8 cellular contexts compared by ENCODE assay signal in genomic region chr15:37880009-37880834, GRCh38. TPM values are rescaled to one million over a fixed set of nuclear protein-coding genes. Genes with fewer than 3 reads are reported as not detected.
A peak's percentile ranks its signal among the peaks of the same experiment; 100 is the strongest.
DNase-seq lines count a peak whose midpoint lies in the region; ATAC-seq and TF ChIP-seq lines count a peak whose summit lies in the region.

No MANE protein-coding gene starts in this region.

- CTCF ChIA-PET in WTC11 (lab: Charles Lee): interaction anchor here (0.6 to 2.0 kb wide), 22 partner anchors 12 to 1004 kb away, joined by 3 to 25 read pairs (median 4); no protein-coding TSS in a partner anchor

- no peak overlapping the region for H3K4me3 ChIP-seq in upper lobe of right lung

- no peaks in the 10 kb centered on the region for H3K27me3 Mint-ChIP-seq in WTC11 (ENCODE audit: low read depth)
- H3K27me3 Mint-ChIP-seq in activated T-helper 1 cell treated with anti-CD3 and anti-CD28 coated beads, Interleukin-12 subunit alpha, Interleukin-12 subunit beta, Interleukin-2, Interleukin-4 antibody, amounts not matched to agents 30 ng/mL and 10 ng/mL and 1 ng/mL, durations not matched to agents 14 hours and 24 hours and 36 hours (ENCODE audit: insufficient read depth): no peaks in the 10 kb centered on the region

- TF ChIP-seq CTCF in WTC11 (IDR thresholded peaks at IDR 0.05) (peak; percentile 61), upper lobe of right lung (IDR thresholded peaks at IDR 0.05) (peak; percentile 58)

- H3K4me1 Mint-ChIP-seq in WTC11: peaks cover 7% of the 10 kb centered on the region
- no peaks in the 10 kb centered on the region for H3K4me1 Mint-ChIP-seq in activated T-helper 1 cell treated with anti-CD3 and anti-CD28 coated beads, Interleukin-12 subunit alpha, Interleukin-12 subunit beta, Interleukin-2, Interleukin-4 antibody, amounts not matched to agents 30 ng/mL and 10 ng/mL and 1 ng/mL, durations not matched to agents 14 hours and 24 hours and 36 hours (ENCODE audit: low read depth)

- H3K27ac Mint-ChIP-seq in WTC11: peak overlapping the region; percentile 7; the same call in 1 of the 2 replicates
- H3K27ac Mint-ChIP-seq in activated T-helper 1 cell treated with anti-CD3 and anti-CD28 coated beads, Interleukin-12 subunit alpha, Interleukin-12 subunit beta, Interleukin-2, Interleukin-4 antibody, amounts not matched to agents 30 ng/mL and 10 ng/mL and 1 ng/mL, durations not matched to agents 14 hours and 24 hours and 36 hours: no peak overlapping the region

- H3K27me3 ChIP-seq in upper lobe of right lung: peaks cover 12% of the 10 kb centered on the region

- no peaks in the 10 kb centered on the region for H3K9me3 ChIP-seq in upper lobe of right lung

- POLR2A ChIA-PET in WTC11 (lab: Charles Lee): no interaction called here

- ATAC-seq in WTC11 (peak; percentile 85), upper lobe of right lung (peak; percentile 59)

- no peak overlapping the region for H3K27ac ChIP-seq in upper lobe of right lung

- H3K36me3 ChIP-seq in upper lobe of right lung: no peaks in the 10 kb centered on the region

- intact Hi-C loops in upper lobe of right lung (cut with DNase I): no loop called here
- intact Hi-C loops in activated T-helper 1 cell treated with anti-CD3 and anti-CD28 coated beads, Interleukin-12 subunit alpha, Interleukin-12 subunit beta, Interleukin-2, Interleukin-4 antibody, amounts not matched to agents 30 ng/mL and 10 ng/mL and 1 ng/mL, durations not matched to agents 14 hours and 24 hours and 36 hours (cut with micrococcal nuclease): no loop called here

- no peaks in the 10 kb centered on the region for H3K36me3 Mint-ChIP-seq in WTC11
- H3K36me3 Mint-ChIP-seq in activated T-helper 1 cell treated with anti-CD3 and anti-CD28 coated beads, Interleukin-12 subunit alpha, Interleukin-12 subunit beta, Interleukin-2, Interleukin-4 antibody, amounts not matched to agents 30 ng/mL and 10 ng/mL and 1 ng/mL, durations not matched to agents 14 hours and 24 hours and 36 hours (ENCODE audit: low read depth): no peaks in the 10 kb centered on the region

- H3K4me1 ChIP-seq in upper lobe of right lung: no peaks in the 10 kb centered on the region

- no peak overlapping the region for H3K4me3 Mint-ChIP-seq in WTC11
- no peak overlapping the region for H3K4me3 Mint-ChIP-seq in activated T-helper 1 cell treated with anti-CD3 and anti-CD28 coated beads, Interleukin-12 subunit alpha, Interleukin-12 subunit beta, Interleukin-2, Interleukin-4 antibody, amounts not matched to agents 30 ng/mL and 10 ng/mL and 1 ng/mL, durations not matched to agents 14 hours and 24 hours and 36 hours

- DNase-seq in stimulated activated CD4-positive, alpha-beta T cell treated with anti-CD3 and anti-CD28 coated beads, Interleukin-15, amount 100 ng/mL, for 24 hours: peak; percentile 1
- DNase-seq in stimulated activated CD4-positive, alpha-beta T cell treated with anti-CD3 and anti-CD28 coated beads, Interleukin-2, amount 100 ng/mL, for 48 hours: no peak
- DNase-seq in NCI-H128 (lab: John Stamatoyannopoulos, UW; ENCODE audit: unreplicated experiment) (peak; percentile 16), WTC11 (ENCODE audit: low spot score) (no peak), inferior parietal cortex (ENCODE audit: extremely low spot score) (peak; percentile 45), upper lobe of right lung (no peak), NCI-H2107 treated with DMSO at 0.1 percent for 48 hours (lab: John Stamatoyannopoulos, UW; ENCODE audit: unreplicated experiment) (no peak)
- DNase-seq in activated T-helper 1 cell treated with anti-CD3 and anti-CD28 coated beads, Interleukin-12 subunit alpha, Interleukin-12 subunit beta, Interleukin-2, Interleukin-4 antibody, amounts not matched to agents 30 ng/mL and 10 ng/mL and 1 ng/mL, durations not matched to agents 14 hours and 24 hours and 36 hours (ENCODE audit: low spot score): no peak

- H3K9me3 Mint-ChIP-seq in WTC11: no peaks in the 10 kb centered on the region
- no peaks in the 10 kb centered on the region for H3K9me3 Mint-ChIP-seq in activated T-helper 1 cell treated with anti-CD3 and anti-CD28 coated beads, Interleukin-12 subunit alpha, Interleukin-12 subunit beta, Interleukin-2, Interleukin-4 antibody, amounts not matched to agents 30 ng/mL and 10 ng/mL and 1 ng/mL, durations not matched to agents 14 hours and 24 hours and 36 hours

TF ChIP-seq in WTC11, 78 proteins besides CTCF, POLR2A, EP300 and RAD21:
- TF ChIP-seq NFYB (CRISPR knock-in tag; conservative IDR thresholded peaks at IDR 0.05; ENCODE audit: low read depth) (no peak), FOXJ3 (CRISPR knock-in tag; IDR thresholded peaks at IDR 0.05; ENCODE audit: borderline replicate concordance) (no peak), ATF2 (CRISPR knock-in tag; IDR thresholded peaks at IDR 0.05; ENCODE audit: borderline replicate concordance, low read depth) (no peak), IRF2 (CRISPR knock-in tag; IDR thresholded peaks at IDR 0.05; ENCODE audit: borderline replicate concordance, low read depth) (no peak), FOXP4 (CRISPR knock-in tag; IDR thresholded peaks at IDR 0.05) (no peak), ETV6 (CRISPR knock-in tag; IDR thresholded peaks at IDR 0.05) (no peak), E2F4 (CRISPR knock-in tag; IDR thresholded peaks at IDR 0.05; ENCODE audit: borderline replicate concordance, low read depth) (no peak), RORB (CRISPR knock-in tag; IDR thresholded peaks at IDR 0.05) (no peak), ZNF317 (CRISPR knock-in tag; IDR thresholded peaks at IDR 0.05; ENCODE audit: borderline replicate concordance, low read depth) (no peak), TCF7 (CRISPR knock-in tag; IDR thresholded peaks at IDR 0.05; ENCODE audit: low read depth) (no peak)

RNA-seq across cellular contexts. Expression of gene TMCO5A, which starts 54.2 kb away (rescaled TPM):
- total RNA-seq in WTC11 (2021) (not detected in 3 replicates), upper lobe of right lung (not detected)
- total RNA-seq in activated T-helper 1 cell treated with anti-CD3 and anti-CD28 coated beads, Interleukin-12 subunit alpha, Interleukin-12 subunit beta, Interleukin-2, Interleukin-4 antibody, amounts not matched to agents 30 ng/mL and 10 ng/mL and 1 ng/mL, durations not matched to agents 14 hours and 24 hours and 36 hours: not detected in 2 replicates

Comparison
In these comparisons a context has a peak if more than half of its experiments do, and no peak if none do; other contexts are left out.
1. DNase-seq: peak in stimulated activated CD4-positive, alpha-beta T cell treated with anti-CD3 and anti-CD28 coated beads, Interleukin-15, amount 100 ng/mL, for 24 hours (single experiment), NCI-H128 (single experiment) and inferior parietal cortex (single experiment); none in stimulated activated CD4-positive, alpha-beta T cell treated with anti-CD3 and anti-CD28 coated beads, Interleukin-2, amount 100 ng/mL, for 48 hours (0 of 2), WTC11 (single experiment), upper lobe of right lung (single experiment), activated T-helper 1 cell treated with anti-CD3 and anti-CD28 coated beads, Interleukin-12 subunit alpha, Interleukin-12 subunit beta, Interleukin-2, Interleukin-4 antibody, amounts not matched to agents 30 ng/mL and 10 ng/mL and 1 ng/mL, durations not matched to agents 14 hours and 24 hours and 36 hours (single experiment) and NCI-H2107 treated with DMSO at 0.1 percent for 48 hours (single experiment).